Comparison of ENCODE assay signal across 8 cellular contexts in the genomic region with DNA sequence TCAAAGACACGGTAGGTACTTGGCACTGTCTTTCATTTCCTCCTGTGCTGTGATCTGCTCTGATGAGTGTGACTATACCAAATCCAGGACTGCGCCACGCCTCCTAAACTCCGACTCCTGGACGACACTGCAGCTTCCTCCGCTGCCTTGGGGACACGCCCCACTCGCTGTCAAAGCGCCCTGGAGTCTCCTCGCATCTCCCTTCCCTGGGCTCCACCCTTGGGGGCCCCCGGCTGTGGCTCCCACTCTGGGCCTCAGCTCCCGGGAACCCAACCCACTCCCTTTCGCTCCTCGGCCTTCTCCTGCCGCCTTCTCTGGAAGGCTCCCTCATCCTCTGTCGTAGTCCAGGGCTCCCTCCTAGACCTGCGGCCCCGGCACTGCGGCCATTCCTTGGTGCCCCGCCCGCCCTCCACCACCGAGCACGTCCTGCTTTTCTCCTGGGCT.
A peak's percentile ranks its signal among the peaks of the same experiment; 100 is the strongest.
DNase-seq lines count a peak whose midpoint lies in the region; ATAC-seq and TF ChIP-seq lines count a peak whose summit lies in the region.
"Had no signal": no experiment of that assay in that cellular context is flagged by ENCODE, and none has a peak within 500 bp of the region (broad histone marks: within the 10 kb centered on the region; RNA-seq: fewer than 3 reads in every experiment).

No MANE protein-coding gene starts in this region.

- peak overlapping the region; percentile 72 for H3K4me2 ChIP-seq in hepatocyte

- TF ChIP-seq CTCF in HFFc6 (IDR thresholded peaks at IDR 0.05): no peak
- TF ChIP-seq CTCF in hepatocyte (IDR thresholded peaks at IDR 0.05; ENCODE audit: poor library complexity): no peak

- H3K27me3 ChIP-seq in hepatocyte: no peaks in the 10 kb centered on the region

- H3K27ac ChIP-seq in hepatocyte: peak overlapping the region; percentile 69

- H3K9me3 Mint-ChIP-seq in HFFc6: no peaks in the 10 kb centered on the region
- peaks cover 5% of the 10 kb centered on the region for H3K9me3 Mint-ChIP-seq in activated CD4-positive, alpha-beta memory T cell treated with anti-CD3 and anti-CD28 coated beads, Interleukin-2, amount 10 ng/mL, durations not matched to agents 7 days and 5 days
- peaks cover 6% of the 10 kb centered on the region for H3K9me3 Mint-ChIP-seq in stimulated activated memory B cell treated with anti-CD40 and anti-IgM and Interleukin-4, amounts not matched to agents 10 μg/mL and 1 μg/mL and 100 μg/mL, for 72 hours

- H2AFZ ChIP-seq in hepatocyte: no peak overlapping the region

- H3K9me3 ChIP-seq in hepatocyte (ENCODE audit: low read depth): no peaks in the 10 kb centered on the region

- peak overlapping the region; percentile 79 for H3K27ac Mint-ChIP-seq in HFFc6
- H3K27ac Mint-ChIP-seq in activated CD4-positive, alpha-beta memory T cell treated with anti-CD3 and anti-CD28 coated beads, Interleukin-2, amount 10 ng/mL, durations not matched to agents 7 days and 5 days: no peak overlapping the region
- H3K27ac Mint-ChIP-seq in stimulated activated memory B cell treated with anti-CD40 and anti-IgM and Interleukin-4, amounts not matched to agents 10 μg/mL and 1 μg/mL and 100 μg/mL, for 72 hours: peak overlapping the region; percentile 82
- H3K27ac Mint-ChIP-seq: brain had no signal

- POLR2A ChIA-PET in activated CD4-positive, alpha-beta memory T cell treated with anti-CD3 and anti-CD28 coated beads, Interleukin-2, amount 10 ng/mL, durations not matched to agents 7 days and 5 days (lab: Charles Lee): no interaction called here

- H3K4me1 ChIP-seq in hepatocyte (ENCODE audit: insufficient read depth): no peaks in the 10 kb centered on the region

- DNase-seq in HFFc6 (peak; percentile 38), hepatocyte (ENCODE audit: low spot score) (peak; percentile 49), pons (ENCODE audit: low spot score) (no peak)
- peak; percentile 26 for DNase-seq in activated CD4-positive, alpha-beta memory T cell treated with anti-CD3 and anti-CD28 coated beads, Interleukin-2, amount 10 ng/mL, durations not matched to agents 7 days and 5 days
- DNase-seq in NK-92 treated with Interleukin-12 subunit alpha and Interleukin-12 subunit beta, amount 100 ng/mL, for 24 hours (lab: John Stamatoyannopoulos, UW): no peak

- peak overlapping the region; percentile 86 for H3K4me3 Mint-ChIP-seq in HFFc6
- peak overlapping the region; percentile 21 for H3K4me3 Mint-ChIP-seq in activated CD4-positive, alpha-beta memory T cell treated with anti-CD3 and anti-CD28 coated beads, Interleukin-2, amount 10 ng/mL, durations not matched to agents 7 days and 5 days
- H3K4me3 Mint-ChIP-seq in stimulated activated memory B cell treated with anti-CD40 and anti-IgM and Interleukin-4, amounts not matched to agents 10 μg/mL and 1 μg/mL and 100 μg/mL, for 72 hours: peak overlapping the region; percentile 76
- H3K4me3 Mint-ChIP-seq: brain had no signal

- ATAC-seq in stimulated activated memory B cell treated with anti-CD40 and anti-IgM and Interleukin-4, amounts not matched to agents 10 μg/mL and 1 μg/mL and 100 μg/mL, for 72 hours: peak; percentile 70
- no peak for ATAC-seq in HG02623 (IDR thresholded peaks at IDR 0.05; ENCODE audit: unreplicated experiment)

- H3K36me3 ChIP-seq in hepatocyte (replicated peaks; ENCODE audit: insufficient read depth, low read depth): no peaks in the 10 kb centered on the region

- no peaks in the 10 kb centered on the region for H4K20me1 ChIP-seq in hepatocyte (ENCODE audit: insufficient read depth, poor library complexity, severe bottlenecking)

- no peaks in the 10 kb centered on the region for H3K9me2 ChIP-seq in hepatocyte (replicated peaks; ENCODE audit: insufficient read depth)

- no peaks in the 10 kb centered on the region for H3K79me2 ChIP-seq in hepatocyte

- no peaks in the 10 kb centered on the region for H3K36me3 Mint-ChIP-seq in HFFc6 (ENCODE audit: low read depth)
- peaks cover 3% of the 10 kb centered on the region for H3K36me3 Mint-ChIP-seq in activated CD4-positive, alpha-beta memory T cell treated with anti-CD3 and anti-CD28 coated beads, Interleukin-2, amount 10 ng/mL, durations not matched to agents 7 days and 5 days (ENCODE audit: low read depth)
- H3K36me3 Mint-ChIP-seq in stimulated activated memory B cell treated with anti-CD40 and anti-IgM and Interleukin-4, amounts not matched to agents 10 μg/mL and 1 μg/mL and 100 μg/mL, for 72 hours: peaks cover 9% of the 10 kb centered on the region

- CTCF ChIA-PET in activated CD4-positive, alpha-beta memory T cell treated with anti-CD3 and anti-CD28 coated beads, Interleukin-2, amount 10 ng/mL, durations not matched to agents 7 days and 5 days (lab: Charles Lee): interaction anchor here (1.1 kb wide), 1 partner anchor 70 kb away, joined by 3 read pairs; no protein-coding TSS in a partner anchor

- 55% methylated on average over 16 of the region's 23 CpGs for WGBS in hepatocyte (ENCODE audit: low lambda C conversion rate, missing lambda C conversion rate)

- no peak overlapping the region for H3K4me3 ChIP-seq in hepatocyte

- H3K27me3 Mint-ChIP-seq in HFFc6 (ENCODE audit: insufficient read depth): peaks cover 7% of the 10 kb centered on the region
- H3K27me3 Mint-ChIP-seq in activated CD4-positive, alpha-beta memory T cell treated with anti-CD3 and anti-CD28 coated beads, Interleukin-2, amount 10 ng/mL, durations not matched to agents 7 days and 5 days: peaks cover 20% of the 10 kb centered on the region
- H3K27me3 Mint-ChIP-seq in stimulated activated memory B cell treated with anti-CD40 and anti-IgM and Interleukin-4, amounts not matched to agents 10 μg/mL and 1 μg/mL and 100 μg/mL, for 72 hours: no peaks in the 10 kb centered on the region
- H3K27me3 Mint-ChIP-seq: brain had no signal

- peaks cover 22% of the 10 kb centered on the region for H3K4me1 Mint-ChIP-seq in HFFc6 (ENCODE audit: low read depth)
- H3K4me1 Mint-ChIP-seq in activated CD4-positive, alpha-beta memory T cell treated with anti-CD3 and anti-CD28 coated beads, Interleukin-2, amount 10 ng/mL, durations not matched to agents 7 days and 5 days: peaks cover 12% of the 10 kb centered on the region
- H3K4me1 Mint-ChIP-seq in stimulated activated memory B cell treated with anti-CD40 and anti-IgM and Interleukin-4, amounts not matched to agents 10 μg/mL and 1 μg/mL and 100 μg/mL, for 72 hours: peaks cover 15% of the 10 kb centered on the region

Comparison
In these comparisons a context has a peak if more than half of its experiments do, and no peak if none do; other contexts are left out.
1. DNase-seq: peak in HFFc6 (single experiment), activated CD4-positive, alpha-beta memory T cell treated with anti-CD3 and anti-CD28 coated beads, Interleukin-2, amount 10 ng/mL, durations not matched to agents 7 days and 5 days (single experiment) and hepatocyte (single experiment); none in NK-92 treated with Interleukin-12 subunit alpha and Interleukin-12 subunit beta, amount 100 ng/mL, for 24 hours (single experiment) and pons (single experiment).
2. H3K4me3 Mint-ChIP-seq: peak in every context shown above with its lines; median percentile 86 in HFFc6; 76 in stimulated activated memory B cell treated with anti-CD40 and anti-IgM and Interleukin-4, amounts not matched to agents 10 μg/mL and 1 μg/mL and 100 μg/mL, for 72 hours; 21 in activated CD4-positive, alpha-beta memory T cell treated with anti-CD3 and anti-CD28 coated beads, Interleukin-2, amount 10 ng/mL, durations not matched to agents 7 days and 5 days.